In the genomic region with DNA sequence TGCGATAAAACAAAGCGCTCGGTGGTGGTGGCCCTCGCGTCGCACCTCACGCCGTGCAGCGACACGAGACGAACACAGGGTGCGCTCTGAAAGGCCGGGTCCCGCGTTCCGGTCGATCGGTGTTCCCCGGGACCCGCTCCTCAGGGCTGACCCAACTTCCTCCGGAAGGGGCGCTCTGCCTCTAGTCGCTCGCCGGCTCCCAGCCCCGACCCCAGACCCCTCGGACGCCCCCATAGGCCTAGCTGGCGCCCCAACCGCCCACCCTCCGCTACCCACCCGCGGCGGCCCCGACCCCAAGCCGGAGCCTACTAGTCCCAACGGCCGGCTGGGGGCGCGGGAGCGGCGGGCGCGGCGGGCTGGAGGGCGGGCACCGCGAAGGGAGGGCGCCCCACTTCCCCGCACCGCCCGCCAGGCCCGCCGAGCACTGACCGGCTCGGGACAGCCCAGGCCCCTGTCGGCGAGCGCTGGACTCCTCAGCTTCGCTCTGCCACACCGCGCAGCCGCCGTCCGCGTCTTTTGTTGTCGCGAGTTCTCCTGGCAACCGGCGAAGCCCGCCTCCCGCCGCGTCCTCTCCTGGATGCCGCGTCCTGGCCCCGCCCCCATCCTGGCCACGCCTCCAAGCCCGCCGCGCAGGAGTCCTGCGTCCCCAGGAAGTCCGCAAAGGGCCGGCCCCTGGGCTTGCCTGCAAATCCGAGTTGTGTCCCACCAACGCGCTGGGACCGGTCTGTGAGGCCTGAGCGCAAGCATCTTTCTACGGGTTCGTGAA, we compare ENCODE assay signal across 8 cellular contexts.
DNase-seq lines count a peak whose midpoint lies in the region; ATAC-seq and TF ChIP-seq lines count a peak whose summit lies in the region.

A gene with protein sequence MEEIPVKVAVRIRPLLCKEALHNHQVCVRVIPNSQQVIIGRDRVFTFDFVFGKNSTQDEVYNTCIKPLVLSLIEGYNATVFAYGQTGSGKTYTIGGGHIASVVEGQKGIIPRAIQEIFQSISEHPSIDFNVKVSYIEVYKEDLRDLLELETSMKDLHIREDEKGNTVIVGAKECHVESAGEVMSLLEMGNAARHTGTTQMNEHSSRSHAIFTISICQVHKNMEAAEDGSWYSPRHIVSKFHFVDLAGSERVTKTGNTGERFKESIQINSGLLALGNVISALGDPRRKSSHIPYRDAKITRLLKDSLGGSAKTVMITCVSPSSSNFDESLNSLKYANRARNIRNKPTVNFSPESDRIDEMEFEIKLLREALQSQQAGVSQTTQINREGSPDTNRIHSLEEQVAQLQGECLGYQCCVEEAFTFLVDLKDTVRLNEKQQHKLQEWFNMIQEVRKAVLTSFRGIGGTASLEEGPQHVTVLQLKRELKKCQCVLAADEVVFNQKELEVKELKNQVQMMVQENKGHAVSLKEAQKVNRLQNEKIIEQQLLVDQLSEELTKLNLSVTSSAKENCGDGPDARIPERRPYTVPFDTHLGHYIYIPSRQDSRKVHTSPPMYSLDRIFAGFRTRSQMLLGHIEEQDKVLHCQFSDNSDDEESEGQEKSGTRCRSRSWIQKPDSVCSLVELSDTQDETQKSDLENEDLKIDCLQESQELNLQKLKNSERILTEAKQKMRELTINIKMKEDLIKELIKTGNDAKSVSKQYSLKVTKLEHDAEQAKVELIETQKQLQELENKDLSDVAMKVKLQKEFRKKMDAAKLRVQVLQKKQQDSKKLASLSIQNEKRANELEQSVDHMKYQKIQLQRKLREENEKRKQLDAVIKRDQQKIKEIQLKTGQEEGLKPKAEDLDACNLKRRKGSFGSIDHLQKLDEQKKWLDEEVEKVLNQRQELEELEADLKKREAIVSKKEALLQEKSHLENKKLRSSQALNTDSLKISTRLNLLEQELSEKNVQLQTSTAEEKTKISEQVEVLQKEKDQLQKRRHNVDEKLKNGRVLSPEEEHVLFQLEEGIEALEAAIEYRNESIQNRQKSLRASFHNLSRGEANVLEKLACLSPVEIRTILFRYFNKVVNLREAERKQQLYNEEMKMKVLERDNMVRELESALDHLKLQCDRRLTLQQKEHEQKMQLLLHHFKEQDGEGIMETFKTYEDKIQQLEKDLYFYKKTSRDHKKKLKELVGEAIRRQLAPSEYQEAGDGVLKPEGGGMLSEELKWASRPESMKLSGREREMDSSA (N-terminal part only) (minus strand): TSS at position 491 of the 766 bp plus-strand sequence. CDS start 5,841 bp downstream, outside the sequence.

- TF ChIP-seq CTCF in 22Rv1 (IDR thresholded peaks at IDR 0.05) = peak; percentile 64

- peak within 1 kb of the TSS; percentile 76 for H3K27ac ChIP-seq in 22Rv1

- ATAC-seq in GM18511 (IDR thresholded peaks at IDR 0.05; ENCODE audit: unreplicated experiment) (peak; percentile 94), HG03025 (IDR thresholded peaks at IDR 0.05; ENCODE audit: low FRiP score, unreplicated experiment) (peak; percentile 97)

- DNase-seq in NCI-H2029 treated with DMSO at 0.1 percent for 48 hours (lab: John Stamatoyannopoulos, UW) (peak; percentile 79), T1000 (lab: John Stamatoyannopoulos, UW) (peak; percentile 97), astrocyte of the hippocampus (ENCODE audit: low read depth, low spot score) (peak; percentile 99), hippocampal formation (lab: John Stamatoyannopoulos, UW) (peak; percentile 93 to 97), retina (peak; percentile 94)

Comparison
In these comparisons a context has a peak if more than half of its experiments do, and no peak if none do; other contexts are left out.
1. Peak in every context shown above with its lines: DNase-seq, ATAC-seq and H3K27ac ChIP-seq.